ENCODE assay signal across 1 cellular context in the genomic region with DNA sequence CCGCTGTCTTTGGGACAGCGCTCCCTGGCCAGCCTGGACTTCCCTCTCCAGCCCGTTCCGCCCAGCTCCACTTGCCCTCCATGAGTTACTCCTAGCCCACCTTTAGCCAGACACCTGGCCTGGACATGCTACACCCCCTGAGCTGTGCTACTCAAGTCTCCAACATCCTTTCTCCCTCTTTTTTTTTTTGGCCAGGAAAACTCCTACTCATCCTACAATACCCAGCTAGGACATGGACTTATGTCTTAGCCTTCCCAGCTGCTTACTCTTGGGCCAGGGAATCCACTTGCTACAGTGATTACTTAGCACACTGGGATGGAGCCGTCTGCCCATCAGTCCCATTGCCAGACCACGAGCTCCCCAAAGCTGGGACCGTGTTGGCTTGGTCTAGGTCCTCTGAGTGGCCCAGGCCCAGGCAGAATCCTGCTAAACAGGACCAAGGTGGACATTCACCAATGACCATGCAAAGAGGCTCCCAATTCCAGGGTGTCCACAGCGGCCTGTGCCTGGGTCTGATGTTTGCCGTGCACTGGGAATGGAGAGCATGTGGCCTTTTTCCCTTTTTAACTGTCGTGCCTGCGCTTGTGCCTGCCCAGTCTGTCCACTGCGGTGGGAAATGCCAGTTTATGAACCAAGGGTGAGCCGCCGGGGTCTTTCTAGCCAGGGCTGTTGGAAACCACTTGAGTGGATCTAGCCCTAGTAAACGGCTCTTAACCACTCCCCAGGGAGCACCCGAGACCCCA.
TF ChIP-seq lines count a peak whose summit lies in the region.

No MANE protein-coding gene starts in this region.

TF ChIP-seq in SK-N-SH, 30 proteins besides CTCF, POLR2A, EP300 and RAD21 (continued from another document):
- TF ChIP-seq, protein P1, sequence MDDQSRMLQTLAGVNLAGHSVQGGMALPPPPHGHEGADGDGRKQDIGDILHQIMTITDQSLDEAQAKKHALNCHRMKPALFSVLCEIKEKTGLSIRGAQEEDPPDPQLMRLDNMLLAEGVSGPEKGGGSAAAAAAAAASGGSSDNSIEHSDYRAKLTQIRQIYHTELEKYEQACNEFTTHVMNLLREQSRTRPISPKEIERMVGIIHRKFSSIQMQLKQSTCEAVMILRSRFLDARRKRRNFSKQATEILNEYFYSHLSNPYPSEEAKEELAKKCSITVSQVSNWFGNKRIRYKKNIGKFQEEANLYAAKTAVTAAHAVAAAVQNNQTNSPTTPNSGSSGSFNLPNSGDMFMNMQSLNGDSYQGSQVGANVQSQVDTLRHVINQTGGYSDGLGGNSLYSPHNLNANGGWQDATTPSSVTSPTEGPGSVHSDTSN (IDR thresholded peaks at IDR 0.05), result no peak
- TF ChIP-seq TAF1 (IDR thresholded peaks at IDR 0.05; ENCODE audit: borderline replicate concordance, low read depth, low read length) (no peak), CHD2 (IDR thresholded peaks at IDR 0.05; ENCODE audit: low read length, partially characterized antibody) (no peak), SMC3 (IDR thresholded peaks at IDR 0.05; ENCODE audit: low read depth, low read length) (no peak), EZH2phosphoT487 (IDR thresholded peaks at IDR 0.05; ENCODE audit: borderline replicate concordance, low read depth) (no peak)
- TF ChIP-seq, protein P2, sequence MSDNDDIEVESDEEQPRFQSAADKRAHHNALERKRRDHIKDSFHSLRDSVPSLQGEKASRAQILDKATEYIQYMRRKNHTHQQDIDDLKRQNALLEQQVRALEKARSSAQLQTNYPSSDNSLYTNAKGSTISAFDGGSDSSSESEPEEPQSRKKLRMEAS (IDR thresholded peaks at IDR 0.05; ENCODE audit: low read depth), result no peak
